Comparison of ENCODE assay signal across 7 cellular contexts in the genomic region with DNA sequence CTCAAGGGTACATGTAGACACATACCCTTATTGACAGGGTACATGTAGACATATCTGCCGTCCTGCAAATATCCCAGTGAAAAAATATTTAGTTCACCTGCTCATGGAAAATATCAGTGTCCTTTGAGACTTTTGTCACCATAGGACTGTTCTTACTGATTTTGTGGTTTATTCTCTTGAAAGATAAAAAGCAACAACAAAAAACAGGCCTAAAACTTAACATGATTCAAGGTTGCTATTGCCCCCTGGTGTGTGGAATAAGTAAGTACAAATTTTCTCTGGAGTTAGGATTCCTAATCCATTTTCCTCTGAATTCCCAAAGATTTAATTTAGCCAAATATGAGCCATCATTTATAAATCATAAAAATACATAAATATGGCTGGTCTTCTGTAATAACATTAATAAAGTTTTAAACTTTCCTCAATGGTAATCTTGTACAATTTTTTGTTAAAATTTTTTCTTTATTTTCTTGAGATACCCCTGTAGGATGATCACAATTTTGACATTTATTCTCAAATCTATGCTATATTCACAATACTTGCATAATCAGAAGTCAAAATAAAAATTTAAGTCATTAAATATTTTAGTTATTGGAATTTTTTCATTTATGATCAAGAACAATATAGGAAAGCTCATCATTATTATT.
DNase-seq lines count a peak whose midpoint lies in the region; FAIRE-seq and TF ChIP-seq lines count a peak whose summit lies in the region.

No MANE protein-coding gene starts in this region.

- no peak overlapping the region for H3K4me3 Mint-ChIP-seq in chondrocyte (ENCODE audit: unreplicated experiment)

- FAIRE-seq in GM12891 (lab: Jason Lieb, UNC): peak; percentile 59

- H3K27ac ChIP-seq in prostate gland: no peak overlapping the region

- H3K36me3 ChIP-seq in prostate gland: no peaks in the 10 kb centered on the region

- TF ChIP-seq POLR2A in GM12891 (IDR thresholded peaks at IDR 0.05; ENCODE audit: low read depth, low read length) (no peak), NB4 (IDR thresholded peaks at IDR 0.05; ENCODE audit: extremely low read depth, insufficient read length) (no peak), prostate gland (IDR thresholded peaks at IDR 0.05) (no peak)

- no peaks in the 10 kb centered on the region for H3K27me3 ChIP-seq in prostate gland (replicated peaks; ENCODE audit: insufficient read depth)

- no peaks in the 10 kb centered on the region for H3K4me1 ChIP-seq in prostate gland (replicated peaks)

- no peak overlapping the region for H3K27ac Mint-ChIP-seq in chondrocyte (ENCODE audit: unreplicated experiment)

- WGBS in prostate gland: 92% methylated on average over 1 of the region's 1 CpG

- no peaks in the 10 kb centered on the region for H3K27me3 Mint-ChIP-seq in chondrocyte (ENCODE audit: low read depth)

- no peaks in the 10 kb centered on the region for H3K9me3 Mint-ChIP-seq in chondrocyte (ENCODE audit: low read depth)

- no peaks in the 10 kb centered on the region for H3K9me3 ChIP-seq in prostate gland

- no peaks in the 10 kb centered on the region for H3K36me3 Mint-ChIP-seq in chondrocyte (ENCODE audit: low read depth)

- TF ChIP-seq CTCF in NB4 (IDR thresholded peaks at IDR 0.05; ENCODE audit: low read depth, low read length): peak; percentile 51
- peak; percentile 96 for TF ChIP-seq CTCF in chondrocyte (IDR thresholded peaks at IDR 0.05)
- TF ChIP-seq CTCF in prostate gland (IDR thresholded peaks at IDR 0.05): peak in 3 of 4 experiments; percentile 38 to 49 (median 47)

- H3K4me1 Mint-ChIP-seq in chondrocyte (ENCODE audit: low read depth): no peaks in the 10 kb centered on the region

- H3K4me3 ChIP-seq in NB4 (ENCODE audit: low read depth, low read length): no peak overlapping the region
- H3K4me3 ChIP-seq in prostate gland: no peak overlapping the region

- intact Hi-C loops in prostate gland (cut with DNase I): no loop called here

- DNase-seq in GM12891 (ENCODE audit: insufficient read length, low spot score): no peak
- peak; percentile 39 for DNase-seq in NB4 (ENCODE audit: low read depth)
- no peak for DNase-seq in chondrocyte (ENCODE audit: low spot score)
- no peak for DNase-seq in prostate gland (ENCODE audit: low spot score)
- DNase-seq in COLO668 (lab: John Stamatoyannopoulos, UW; ENCODE audit: unreplicated experiment): no peak
- DNase-seq in epidermal melanocyte (ENCODE audit: insufficient read length, low spot score): no peak
- no peak for DNase-seq in AG08395 (ENCODE audit: low spot score)

TF ChIP-seq in GM12891, 5 proteins besides CTCF, POLR2A, EP300 and RAD21:
- TF ChIP-seq SPI1 (IDR thresholded peaks at IDR 0.05; ENCODE audit: low read depth, low read length) (no peak), POLR2AphosphoS5 (IDR thresholded peaks at IDR 0.05; ENCODE audit: low read depth, low read length) (no peak), TAF1 (IDR thresholded peaks at IDR 0.05; ENCODE audit: low read depth, low read length) (no peak), POU2F2 (IDR thresholded peaks at IDR 0.05; ENCODE audit: low read depth, low read length) (no peak), PAX5 (IDR thresholded peaks at IDR 0.05; ENCODE audit: insufficient read depth, low read length, severe bottlenecking) (no peak)
